In genomic region chr4:80073362-80074008, GRCh38 we compare ENCODE assay signal across 8 cellular contexts. TPM values are rescaled to one million over a fixed set of nuclear protein-coding genes. Genes with fewer than 3 reads are reported as not detected.
DNase-seq lines count a peak whose midpoint lies in the region; ATAC-seq and TF ChIP-seq lines count a peak whose summit lies in the region.

No MANE protein-coding gene starts in this region.

- no peaks in the 10 kb centered on the region for H3K27me3 Mint-ChIP-seq in CD4-positive, CD25-positive, alpha-beta regulatory T cell
- no peaks in the 10 kb centered on the region for H3K27me3 Mint-ChIP-seq in activated CD4-positive, alpha-beta memory T cell treated with anti-CD3 and anti-CD28 coated beads, Interleukin-2, amount 10 ng/mL, durations not matched to agents 7 days and 5 days
- H3K27me3 Mint-ChIP-seq in stimulated activated memory B cell treated with anti-CD40 and anti-IgM and Interleukin-4, amounts not matched to agents 10 μg/mL and 1 μg/mL and 100 μg/mL, for 72 hours, result no peaks in the 10 kb centered on the region

- peaks cover 47% of the 10 kb centered on the region for H3K4me1 ChIP-seq in CD4-positive, CD25-positive, alpha-beta regulatory T cell (ENCODE audit: control insufficient read depth, insufficient read depth, low read length, poor library complexity, severe bottlenecking)
- peaks cover 63% of the 10 kb centered on the region for H3K4me1 ChIP-seq in left ventricle myocardium inferior

- intact Hi-C loops in left ventricle myocardium inferior (cut with micrococcal nuclease), result no loop called here

- H3K27ac ChIP-seq in CD4-positive, CD25-positive, alpha-beta regulatory T cell (ENCODE audit: insufficient read depth, low read length, poor library complexity, severe bottlenecking), result peak overlapping the region; percentile 86
- peak overlapping the region; percentile 97 for H3K27ac ChIP-seq in left ventricle myocardium inferior (replicated peaks)

- H3K4me3 Mint-ChIP-seq in CD4-positive, CD25-positive, alpha-beta regulatory T cell, result peak overlapping the region; percentile 93 to 97 (median 97)
- H3K4me3 Mint-ChIP-seq in activated CD4-positive, alpha-beta memory T cell treated with anti-CD3 and anti-CD28 coated beads, Interleukin-2, amount 10 ng/mL, durations not matched to agents 7 days and 5 days, result peak overlapping the region; percentile 87
- H3K4me3 Mint-ChIP-seq in stimulated activated memory B cell treated with anti-CD40 and anti-IgM and Interleukin-4, amounts not matched to agents 10 μg/mL and 1 μg/mL and 100 μg/mL, for 72 hours, result peak overlapping the region; percentile 94

- no peaks in the 10 kb centered on the region for H3K9me3 ChIP-seq in CD4-positive, CD25-positive, alpha-beta regulatory T cell (ENCODE audit: control insufficient read depth in 2 of 2, low read length in 2 of 2)
- no peaks in the 10 kb centered on the region for H3K9me3 ChIP-seq in left ventricle myocardium inferior (replicated peaks)

- peak overlapping the region; percentile 77 to 94 (median 92) for H3K27ac Mint-ChIP-seq in CD4-positive, CD25-positive, alpha-beta regulatory T cell
- peak overlapping the region; percentile 92 for H3K27ac Mint-ChIP-seq in activated CD4-positive, alpha-beta memory T cell treated with anti-CD3 and anti-CD28 coated beads, Interleukin-2, amount 10 ng/mL, durations not matched to agents 7 days and 5 days
- H3K27ac Mint-ChIP-seq in stimulated activated memory B cell treated with anti-CD40 and anti-IgM and Interleukin-4, amounts not matched to agents 10 μg/mL and 1 μg/mL and 100 μg/mL, for 72 hours, result peak overlapping the region; percentile 90

- H3K4me1 Mint-ChIP-seq in CD4-positive, CD25-positive, alpha-beta regulatory T cell, result peaks cover 44 to 74% (median 55%) of the 10 kb centered on the region in 4 donors
- H3K4me1 Mint-ChIP-seq in activated CD4-positive, alpha-beta memory T cell treated with anti-CD3 and anti-CD28 coated beads, Interleukin-2, amount 10 ng/mL, durations not matched to agents 7 days and 5 days, result peaks cover 73% of the 10 kb centered on the region
- peaks cover 61% of the 10 kb centered on the region for H3K4me1 Mint-ChIP-seq in stimulated activated memory B cell treated with anti-CD40 and anti-IgM and Interleukin-4, amounts not matched to agents 10 μg/mL and 1 μg/mL and 100 μg/mL, for 72 hours

- H3K36me3 Mint-ChIP-seq in CD4-positive, CD25-positive, alpha-beta regulatory T cell, result peaks cover 5% of the 10 kb centered on the region
- peaks cover 46% of the 10 kb centered on the region for H3K36me3 Mint-ChIP-seq in activated CD4-positive, alpha-beta memory T cell treated with anti-CD3 and anti-CD28 coated beads, Interleukin-2, amount 10 ng/mL, durations not matched to agents 7 days and 5 days (ENCODE audit: low read depth)
- H3K36me3 Mint-ChIP-seq in stimulated activated memory B cell treated with anti-CD40 and anti-IgM and Interleukin-4, amounts not matched to agents 10 μg/mL and 1 μg/mL and 100 μg/mL, for 72 hours, result peaks cover 18% of the 10 kb centered on the region

- no peaks in the 10 kb centered on the region for H3K27me3 ChIP-seq in CD4-positive, CD25-positive, alpha-beta regulatory T cell (ENCODE audit: control insufficient read depth, insufficient read depth, low read length)
- no peaks in the 10 kb centered on the region for H3K27me3 ChIP-seq in left ventricle myocardium inferior (ENCODE audit: low read depth)

- peak overlapping the region; percentile 81 for H3K4me3 ChIP-seq in CD4-positive, CD25-positive, alpha-beta regulatory T cell (ENCODE audit: low read depth, low read length)
- peak overlapping the region; percentile 87 for H3K4me3 ChIP-seq in left ventricle myocardium inferior

- POLR2A ChIA-PET in activated CD4-positive, alpha-beta memory T cell treated with anti-CD3 and anti-CD28 coated beads, Interleukin-2, amount 10 ng/mL, durations not matched to agents 7 days and 5 days (lab: Charles Lee), result interaction anchor here (0.6 to 4.9 kb wide), 19 partner anchors 11 to 130 kb away, joined by 3 to 71 read pairs (median 6); no protein-coding TSS in a partner anchor

- no peak for TF ChIP-seq CTCF in left ventricle myocardium inferior (IDR thresholded peaks at IDR 0.05; ENCODE audit: borderline replicate concordance)

- H3K36me3 ChIP-seq in CD4-positive, CD25-positive, alpha-beta regulatory T cell (ENCODE audit: control insufficient read depth, insufficient read depth, low read length), result peaks cover 4% of the 10 kb centered on the region
- H3K36me3 ChIP-seq in left ventricle myocardium inferior, result peaks cover 8% of the 10 kb centered on the region

- peak; percentile 29 for ATAC-seq in CD4-positive, CD25-positive, alpha-beta regulatory T cell (ENCODE audit: low read depth in 2 of 2)
- ATAC-seq in GM19463 (IDR thresholded peaks at IDR 0.05; ENCODE audit: unreplicated experiment) (peak; percentile 37), HG03520 (IDR thresholded peaks at IDR 0.05; ENCODE audit: unreplicated experiment) (peak; percentile 38)
- ATAC-seq in stimulated activated memory B cell treated with anti-CD40 and anti-IgM and Interleukin-4, amounts not matched to agents 10 μg/mL and 1 μg/mL and 100 μg/mL, for 72 hours, result peak; percentile 88

- H3K9me3 Mint-ChIP-seq in CD4-positive, CD25-positive, alpha-beta regulatory T cell, result no peaks in the 10 kb centered on the region
- H3K9me3 Mint-ChIP-seq in activated CD4-positive, alpha-beta memory T cell treated with anti-CD3 and anti-CD28 coated beads, Interleukin-2, amount 10 ng/mL, durations not matched to agents 7 days and 5 days, result no peaks in the 10 kb centered on the region
- no peaks in the 10 kb centered on the region for H3K9me3 Mint-ChIP-seq in stimulated activated memory B cell treated with anti-CD40 and anti-IgM and Interleukin-4, amounts not matched to agents 10 μg/mL and 1 μg/mL and 100 μg/mL, for 72 hours

- DNase-seq in CD4-positive, CD25-positive, alpha-beta regulatory T cell, result peak; percentile 19 to 76 (median 45)
- DNase-seq in activated CD4-positive, alpha-beta memory T cell treated with anti-CD3 and anti-CD28 coated beads, Interleukin-2, amount 10 ng/mL, durations not matched to agents 7 days and 5 days, result peak; percentile 55
- DNase-seq in left ventricle myocardium inferior (no peak), NCI-H1694 treated with DMSO at 0.1 percent for 48 hours (lab: John Stamatoyannopoulos, UW) (no peak), H4 (ENCODE audit: low spot score) (no peak)

- CTCF ChIA-PET in activated CD4-positive, alpha-beta memory T cell treated with anti-CD3 and anti-CD28 coated beads, Interleukin-2, amount 10 ng/mL, durations not matched to agents 7 days and 5 days (lab: Charles Lee), result interaction anchor here (0.9 to 3.6 kb wide), 12 partner anchors 10 to 158 kb away, joined by 3 to 28 read pairs (median 5); no protein-coding TSS in a partner anchor

RNA-seq across cellular contexts. Expression of gene ANTXR2, which starts 0.5 kb away (rescaled TPM):
- 117 TPM for total RNA-seq in CD4-positive, CD25-positive, alpha-beta regulatory T cell
- 10 to 100 TPM; 66.4 to 98.4 (median 69.1) TPM for polyA plus RNA-seq in CD4-positive, CD25-positive, alpha-beta regulatory T cell
- 100 to 1,000 TPM; 113 to 114 TPM for total RNA-seq in activated CD4-positive, alpha-beta memory T cell treated with anti-CD3 and anti-CD28 coated beads, Interleukin-2, amount 10 ng/mL, durations not matched to agents 7 days and 5 days
- total RNA-seq in left ventricle myocardium inferior, result 42.4 TPM
- 12.9 and 14.0 TPM in 2 replicates for total RNA-seq in H4 (2014; rRNA removed; shearing (Covaris generic))

Comparison
In these comparisons a context has a peak if more than half of its experiments do, and no peak if none do; other contexts are left out.
1. ATAC-seq: peak in every context shown above with its lines; median percentile 88 in stimulated activated memory B cell treated with anti-CD40 and anti-IgM and Interleukin-4, amounts not matched to agents 10 μg/mL and 1 μg/mL and 100 μg/mL, for 72 hours; 38 in HG03520; 37 in GM19463; 29 in CD4-positive, CD25-positive, alpha-beta regulatory T cell.
2. DNase-seq: peak in CD4-positive, CD25-positive, alpha-beta regulatory T cell (3 of 3) and activated CD4-positive, alpha-beta memory T cell treated with anti-CD3 and anti-CD28 coated beads, Interleukin-2, amount 10 ng/mL, durations not matched to agents 7 days and 5 days (single experiment); none in left ventricle myocardium inferior (single experiment), NCI-H1694 treated with DMSO at 0.1 percent for 48 hours (single experiment) and H4 (single experiment).
3. Peak in every context shown above with its lines, with median percentiles within 50 percentile points of each other: H3K27ac Mint-ChIP-seq and H3K4me3 Mint-ChIP-seq.